In the genomic region with DNA sequence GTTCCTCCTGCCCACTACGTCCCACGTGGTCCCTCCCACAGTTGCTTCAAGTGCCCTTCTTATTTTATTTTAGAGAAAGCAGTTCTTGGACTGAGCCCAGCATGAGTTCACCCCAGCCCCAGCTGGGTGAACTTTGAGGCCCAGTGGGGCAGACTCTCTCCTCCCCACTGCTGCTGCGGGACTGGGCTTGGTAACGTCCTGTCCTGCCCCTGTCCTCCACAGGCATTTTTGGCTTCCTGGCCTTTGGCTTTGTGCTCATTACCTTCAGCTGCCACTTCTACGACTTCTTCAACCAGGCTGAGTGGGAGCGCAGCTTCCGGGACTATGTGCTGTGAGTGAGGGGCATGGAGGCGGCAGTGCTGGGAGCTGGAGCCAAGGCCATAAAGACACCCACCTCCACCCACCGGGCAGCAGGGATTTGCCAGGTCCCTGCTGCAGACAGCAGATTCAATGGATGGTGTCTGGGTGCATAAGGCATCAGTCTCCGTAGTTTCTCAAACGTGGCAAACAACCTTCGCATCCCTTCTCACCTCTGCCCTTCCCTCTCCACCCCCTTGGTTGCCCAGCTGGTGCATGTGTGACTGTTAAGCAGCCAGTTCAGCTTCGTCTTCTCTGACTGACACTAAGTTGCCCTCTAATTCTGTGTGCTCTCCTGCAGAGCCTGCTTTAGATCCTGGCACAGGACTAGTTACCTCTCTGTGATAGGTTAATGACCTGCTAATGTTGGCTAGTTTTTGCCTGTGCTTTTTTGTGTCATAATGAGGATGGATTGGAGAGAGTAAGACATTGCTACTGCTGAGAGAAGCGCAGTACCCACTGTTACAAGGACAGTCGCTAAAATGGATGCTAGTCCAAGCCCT, we compare ENCODE assay signal across 29 cellular contexts. TPM values are rescaled to one million over a fixed set of nuclear protein-coding genes. Genes with fewer than 3 reads are reported as not detected.
"Had no signal": no experiment of that assay in that cellular context is flagged by ENCODE, and none has a peak within 500 bp of the region (broad histone marks: within the 10 kb centered on the region; RNA-seq: fewer than 3 reads in every experiment).

No MANE protein-coding gene starts in this region.

- H3K9me3 ChIP-seq: esophagus squamous epithelium had no signal

- H3K27ac Mint-ChIP-seq: activated B cell treated with CpG ODN at 0.5 μM for 24 hours; activated CD8-positive, alpha-beta T cell treated with anti-CD3 and anti-CD28 coated beads for 36 hours; activated naive CD8-positive, alpha-beta T cell; activated T-helper 17 cell treated with anti-CD3 and anti-CD28 coated beads, Interleukin-2, amount 50 U/mL, for 72 hours; T-helper 17 cell; T-helper 2 cell treated with Interferon-gamma antibody and Interleukin-4, amounts not matched to agents 5 μg/mL and 100 μg/mL, for 36 hours had no signal

- H3K36me3 Mint-ChIP-seq: activated naive CD8-positive, alpha-beta T cell had no signal

- H3K27me3 ChIP-seq: brain microvascular endothelial cell, esophagus squamous epithelium had no signal

- H3K27me3 Mint-ChIP-seq: activated B cell treated with CpG ODN at 0.5 μM for 24 hours; activated CD8-positive, alpha-beta T cell treated with anti-CD3 and anti-CD28 coated beads for 36 hours; activated naive CD8-positive, alpha-beta T cell had no signal

- ATAC-seq: activated CD4-positive, CD25-positive, alpha-beta regulatory T cell treated with anti-CD3 and anti-CD28 coated beads, Interleukin-2, amount 50 U/mL, for 24 hours; effector memory CD8-positive, alpha-beta T cell; T-helper 17 cell had no signal

- H3K4me3 ChIP-seq: esophagus squamous epithelium had no signal

- DNase-seq: activated B cell treated with CpG ODN at 0.5 μM for 24 hours; activated CD4-positive, alpha-beta T cell treated with anti-CD3 and anti-CD28 coated beads for 48 hours; activated CD4-positive, alpha-beta T cell treated with anti-CD3 and anti-CD28 coated beads, Interleukin-2, amount 50 U/mL, for 1 hour; activated CD4-positive, alpha-beta T cell treated with anti-CD3 and anti-CD28 coated beads, Interleukin-2, amount 50 U/mL, for 48 hours; activated CD8-positive, alpha-beta memory T cell treated with anti-CD3 and anti-CD28 coated beads for 24 hours; activated CD8-positive, alpha-beta T cell treated with anti-CD3 and anti-CD28 coated beads for 36 hours; activated effector memory CD4-positive, alpha-beta T cell treated with Interleukin-2 at 50 U/mL for 16 hours; activated gamma-delta T cell treated with Interleukin-2 at 50 U/mL for 16 hours; activated naive CD4-positive, alpha-beta T cell treated with anti-CD3 and anti-CD28 coated beads, Interleukin-2, amount 50 U/mL, for 16 hours; activated naive CD4-positive, alpha-beta T cell treated with Interleukin-2 at 50 U/mL for 16 hours; activated T-cell treated with anti-CD3 and anti-CD28 coated beads, Interleukin-2, amount 50 U/mL, for 4 hours; amniotic stem cell; brain microvascular endothelial cell; caudate nucleus; cortex of kidney; dermis blood vessel endothelial cell; effector CD4-positive, alpha-beta T cell; effector memory CD8-positive, alpha-beta T cell; esophagus squamous epithelium; head of caudate nucleus; T-helper 1 cell; T-helper 17 cell; T1000; WERI-Rb-1 had no signal

- H3K36me3 ChIP-seq: brain microvascular endothelial cell had no signal

- H3K27ac ChIP-seq: brain microvascular endothelial cell, epithelial cell of prostate, esophagus squamous epithelium, WERI-Rb-1 had no signal

- H3K9me3 Mint-ChIP-seq: activated B cell treated with CpG ODN at 0.5 μM for 24 hours; activated CD8-positive, alpha-beta T cell treated with anti-CD3 and anti-CD28 coated beads for 36 hours; activated T-cell treated with anti-CD3 and anti-CD28 coated beads, Interleukin-2, amount 50 U/mL, for 4 hours; activated T-helper 17 cell treated with anti-CD3 and anti-CD28 coated beads, Interleukin-2, amount 50 U/mL, for 72 hours; effector memory CD8-positive, alpha-beta T cell; T-helper 2 cell treated with Interferon-gamma antibody and Interleukin-4, amounts not matched to agents 5 μg/mL and 100 μg/mL, for 36 hours had no signal

- H3K4me3 Mint-ChIP-seq: activated B cell treated with CpG ODN at 0.5 μM for 24 hours; activated CD8-positive, alpha-beta T cell treated with anti-CD3 and anti-CD28 coated beads for 36 hours; activated naive CD8-positive, alpha-beta T cell; activated T-cell treated with anti-CD3 and anti-CD28 coated beads, Interleukin-2, amount 50 U/mL, for 4 hours; activated T-helper 17 cell treated with anti-CD3 and anti-CD28 coated beads, Interleukin-2, amount 50 U/mL, for 72 hours; effector memory CD8-positive, alpha-beta T cell; T-helper 17 cell; T-helper 2 cell treated with Interferon-gamma antibody and Interleukin-4, amounts not matched to agents 5 μg/mL and 100 μg/mL, for 36 hours had no signal

- H3K4me1 Mint-ChIP-seq: activated T-helper 17 cell treated with anti-CD3 and anti-CD28 coated beads, Interleukin-2, amount 50 U/mL, for 72 hours had no signal

RNA-seq across cellular contexts. Expression of a gene that starts 20.9 kb away (rescaled TPM):
- total RNA-seq: T-helper 17 cell had no signal
